In genomic region chr3:122484985-122485384, GRCh38 we compare ENCODE assay signal across 1 cellular context.
TF ChIP-seq lines count a peak whose summit lies in the region.

No MANE protein-coding gene starts in this region.

TF ChIP-seq in IMR-90, 13 proteins besides CTCF, POLR2A, EP300 and RAD21 (continued from another document):
- TF ChIP-seq MXI1 (IDR thresholded peaks at IDR 0.05; ENCODE audit: borderline replicate concordance, low read depth, low read length), result no peak
- no peak for TF ChIP-seq MAZ (IDR thresholded peaks at IDR 0.05; ENCODE audit: borderline replicate concordance, low read depth, low read length)
- TF ChIP-seq USF2 (IDR thresholded peaks at IDR 0.05; ENCODE audit: low read depth, low read length), result no peak
- no peak for TF ChIP-seq SMC3 (IDR thresholded peaks at IDR 0.05; ENCODE audit: low read depth, low read length)
- TF ChIP-seq CEBPB (IDR thresholded peaks at IDR 0.05; ENCODE audit: low read depth, low read length), result peak; percentile 91
- no peak for TF ChIP-seq NFE2L2 (IDR thresholded peaks at IDR 0.05; ENCODE audit: low read depth, low read length)
TF ChIP-seq in IMR-90: peak in this region for 2.
